ENCODE assay signal across 8 cellular contexts in genomic region chr3:77081240-77081661, GRCh38. TPM values are rescaled to one million over a fixed set of nuclear protein-coding genes. Genes with fewer than 3 reads are reported as not detected.
DNase-seq lines count a peak whose midpoint lies in the region; ATAC-seq and TF ChIP-seq lines count a peak whose summit lies in the region.

No MANE protein-coding gene starts in this region.

- H3K36me3 Mint-ChIP-seq in Calu3 (ENCODE audit: insufficient read depth, unreplicated experiment): no peaks in the 10 kb centered on the region
- no peaks in the 10 kb centered on the region for H3K36me3 Mint-ChIP-seq in MCF 10A (ENCODE audit: insufficient read depth, unreplicated experiment)
- H3K36me3 Mint-ChIP-seq in stimulated activated memory B cell treated with anti-CD40 and anti-IgM and Interleukin-4, amounts not matched to agents 10 μg/mL and 1 μg/mL and 100 μg/mL, for 72 hours: no peaks in the 10 kb centered on the region

- H3K4me1 Mint-ChIP-seq in Calu3 (ENCODE audit: low read depth, unreplicated experiment): no peaks in the 10 kb centered on the region
- no peaks in the 10 kb centered on the region for H3K4me1 Mint-ChIP-seq in MCF 10A (ENCODE audit: insufficient read depth, unreplicated experiment)
- no peaks in the 10 kb centered on the region for H3K4me1 Mint-ChIP-seq in stimulated activated memory B cell treated with anti-CD40 and anti-IgM and Interleukin-4, amounts not matched to agents 10 μg/mL and 1 μg/mL and 100 μg/mL, for 72 hours

- TF ChIP-seq CTCF in Calu3 (IDR thresholded peaks at IDR 0.05; ENCODE audit: unreplicated experiment) (no peak), MCF 10A (IDR thresholded peaks at IDR 0.05; ENCODE audit: unreplicated experiment) (no peak), GM10248 (IDR thresholded peaks at IDR 0.05; ENCODE audit: control extremely low read depth, extremely low read depth, low read depth, missing control alignments) (no peak)

- DNase-seq in Calu3: peak; percentile 39
- DNase-seq in NCI-H2029 treated with DMSO at 0.1 percent for 48 hours (lab: John Stamatoyannopoulos, UW): peak; percentile 78
- peak; percentile 53 for DNase-seq in MCF 10A (ENCODE audit: unreplicated experiment)
- peak; percentile 96 for DNase-seq in kidney tubule cell (ENCODE audit: low spot score)
- no peak for DNase-seq in GM10248 (ENCODE audit: extremely low spot score)

- no peaks in the 10 kb centered on the region for H3K27me3 Mint-ChIP-seq in Calu3 (ENCODE audit: unreplicated experiment)
- H3K27me3 Mint-ChIP-seq in MCF 10A (ENCODE audit: insufficient read depth, unreplicated experiment): peaks cover 50% of the 10 kb centered on the region
- no peaks in the 10 kb centered on the region for H3K27me3 Mint-ChIP-seq in stimulated activated memory B cell treated with anti-CD40 and anti-IgM and Interleukin-4, amounts not matched to agents 10 μg/mL and 1 μg/mL and 100 μg/mL, for 72 hours

- H3K27ac Mint-ChIP-seq in Calu3 (ENCODE audit: unreplicated experiment) (no peak overlapping the region), MCF 10A (ENCODE audit: low read depth, unreplicated experiment) (no peak overlapping the region)
- H3K27ac Mint-ChIP-seq in stimulated activated memory B cell treated with anti-CD40 and anti-IgM and Interleukin-4, amounts not matched to agents 10 μg/mL and 1 μg/mL and 100 μg/mL, for 72 hours: no peak overlapping the region

- no peak overlapping the region for H3K4me3 Mint-ChIP-seq in Calu3 (ENCODE audit: low read depth, unreplicated experiment)
- H3K4me3 Mint-ChIP-seq in MCF 10A (ENCODE audit: unreplicated experiment): no peak overlapping the region
- H3K4me3 Mint-ChIP-seq in stimulated activated memory B cell treated with anti-CD40 and anti-IgM and Interleukin-4, amounts not matched to agents 10 μg/mL and 1 μg/mL and 100 μg/mL, for 72 hours: no peak overlapping the region

- intact Hi-C loops in Calu3 (cut with micrococcal nuclease; ENCODE audit: unreplicated experiment) (no loop called here), MCF 10A (cut with micrococcal nuclease) (no loop called here)

- no TSS peak for BruUV-seq in Calu3 (replicated peaks; lab: Mats Ljungman, UMichigan)
- BruUV-seq in MCF 10A (replicated peaks; lab: Mats Ljungman, UMichigan): no TSS peak

- H3K9me3 Mint-ChIP-seq in Calu3 (ENCODE audit: low read depth, unreplicated experiment) (peaks cover 3% of the 10 kb centered on the region), MCF 10A (ENCODE audit: unreplicated experiment) (no peaks in the 10 kb centered on the region)
- no peaks in the 10 kb centered on the region for H3K9me3 Mint-ChIP-seq in stimulated activated memory B cell treated with anti-CD40 and anti-IgM and Interleukin-4, amounts not matched to agents 10 μg/mL and 1 μg/mL and 100 μg/mL, for 72 hours

- POLR2A ChIA-PET in MCF 10A (lab: Yijun Ruan, JAX) (interaction anchor here (1.0 to 1.6 kb wide), 2 partner anchors 13 to 25 kb away, joined by 4 read pairs; no protein-coding TSS in a partner anchor), GM10248 (lab: Yijun Ruan, JAX) (no interaction called here)

- CTCF ChIA-PET in Calu3 (lab: Charles Lee): no interaction called here
- CTCF ChIA-PET in MCF 10A (lab: Yijun Ruan, JAX): interaction anchor here (0.9 to 2.0 kb wide), 2 partner anchors 42 to 116 kb away, joined by 3 to 8 read pairs; no protein-coding TSS in a partner anchor
- CTCF ChIA-PET in GM10248 (lab: Yijun Ruan, JAX): no interaction called here

- ATAC-seq in stimulated activated memory B cell treated with anti-CD40 and anti-IgM and Interleukin-4, amounts not matched to agents 10 μg/mL and 1 μg/mL and 100 μg/mL, for 72 hours: no peak
- ATAC-seq in HG02852 (IDR thresholded peaks at IDR 0.05; ENCODE audit: unreplicated experiment) (no peak), HG03432 (IDR thresholded peaks at IDR 0.05; ENCODE audit: unreplicated experiment) (no peak)

RNA-seq across cellular contexts. Expression of gene ROBO2, which starts 41.4 kb away (rescaled TPM):
- total RNA-seq in Calu3 (2022) (not detected in 2 replicates), MCF 10A (2022) (not detected in 2 replicates)
